8 cellular contexts compared by ENCODE assay signal in genomic region chr19:39403331-39404312, GRCh38. TPM values are rescaled to one million over a fixed set of nuclear protein-coding genes. Genes with fewer than 3 reads are reported as not detected.
A peak's percentile ranks its signal among the peaks of the same experiment; 100 is the strongest.
DNase-seq lines count a peak whose midpoint lies in the region; ATAC-seq, FAIRE-seq and TF ChIP-seq lines count a peak whose summit lies in the region.

No MANE protein-coding gene starts in this region.

- peak overlapping the region; percentile 63 for H3K4me3 Mint-ChIP-seq in astrocyte (ENCODE audit: unreplicated experiment)

- no peak for FAIRE-seq in astrocyte (lab: Jason Lieb, UNC)

- in situ Hi-C loops in ACHN (cut with HindIII; ENCODE audit: low pct_ligation_motif_present, low pct_unique_long_range_greater_than_20kb, low sequenced_read_pairs) = no loop called here

- H3K36me3 ChIP-seq in astrocyte (ENCODE audit: insufficient read depth, low read length) = peaks cover under 1% of the 10 kb centered on the region
- no peaks in the 10 kb centered on the region for H3K36me3 ChIP-seq in hepatocyte (replicated peaks; ENCODE audit: insufficient read depth, low read depth)
- peaks cover 0 to 2% of the 10 kb centered on the region in 2 donors for H3K36me3 ChIP-seq in aorta (ENCODE audit: control insufficient read depth in 1 of 2, insufficient read depth in 2 of 2, low read length in 1 of 2)

- peak overlapping the region; percentile 48 for H3K4me3 ChIP-seq in astrocyte (ENCODE audit: insufficient read depth, low read depth, low read length)
- H3K4me3 ChIP-seq in hepatocyte = peak overlapping the region; percentile 14
- peak overlapping the region; percentile 53 for H3K4me3 ChIP-seq in retinal pigment epithelial cell (ENCODE audit: low read length)
- H3K4me3 ChIP-seq in aorta (ENCODE audit: low read length in 2 of 2) = peak overlapping the region; percentile 32 to 55

- intact Hi-C loops in aorta (cut with DNase I) = loop anchor here (10.0 kb wide), 1 partner anchor 1149 kb away; the partner anchor contains the start of gene PPP1R14A (in 2 of the 2)

- peak; percentile 25 for ATAC-seq in GM18909 (IDR thresholded peaks at IDR 0.05; ENCODE audit: poor library complexity, unreplicated experiment)
- ATAC-seq in aorta (ENCODE audit: low FRiP score) = peak; percentile 84

- WGBS in hepatocyte (ENCODE audit: low lambda C conversion rate, missing lambda C conversion rate) = 5% methylated on average over 22 of the region's 43 CpGs
- 1% methylated on average over 40 to 43 of the region's 43 CpGs for WGBS in aorta, 2 donors

- H3K9ac ChIP-seq in astrocyte (ENCODE audit: low read length) = peak overlapping the region; percentile 96

- no peaks in the 10 kb centered on the region for H3K9me3 Mint-ChIP-seq in astrocyte (ENCODE audit: unreplicated experiment)

- H3K27ac ChIP-seq in astrocyte (ENCODE audit: low read depth, low read length) = peak overlapping the region; percentile 97
- H3K27ac ChIP-seq in hepatocyte = peak overlapping the region; percentile 100
- peak overlapping the region; percentile 97 for H3K27ac ChIP-seq in aorta (ENCODE audit: low read depth in 1 of 2, low read length in 2 of 2)

- H4K20me1 ChIP-seq in astrocyte (ENCODE audit: insufficient read depth, low read length) (peaks cover 18% of the 10 kb centered on the region), hepatocyte (ENCODE audit: insufficient read depth, poor library complexity, severe bottlenecking) (peaks cover 16% of the 10 kb centered on the region)

- H3K79me2 ChIP-seq in astrocyte (ENCODE audit: insufficient read depth, low read length) = peaks cover 19% of the 10 kb centered on the region
- H3K79me2 ChIP-seq in hepatocyte = peaks cover 35% of the 10 kb centered on the region

- H3K9me2 ChIP-seq in hepatocyte (replicated peaks; ENCODE audit: insufficient read depth) = no peaks in the 10 kb centered on the region

- H3K4me1 ChIP-seq in astrocyte (ENCODE audit: insufficient read depth, low read length) (peaks cover 47% of the 10 kb centered on the region), hepatocyte (ENCODE audit: insufficient read depth) (peaks cover 48% of the 10 kb centered on the region), aorta (ENCODE audit: control insufficient read depth in 1 of 2, insufficient read depth in 2 of 2, low read length in 2 of 2) (no peaks in the 10 kb centered on the region)

- H3K27me3 ChIP-seq in astrocyte (ENCODE audit: insufficient read depth, low read length) = no peaks in the 10 kb centered on the region
- H3K27me3 ChIP-seq in hepatocyte = no peaks in the 10 kb centered on the region
- peaks cover 0 to 2% of the 10 kb centered on the region in 2 donors for H3K27me3 ChIP-seq in aorta (ENCODE audit: control insufficient read depth in 1 of 2, insufficient read depth in 2 of 2, low read length in 1 of 2)

- H3K36me3 Mint-ChIP-seq in astrocyte (ENCODE audit: low read depth, unreplicated experiment) = peaks cover 2% of the 10 kb centered on the region

- peak overlapping the region; percentile 80 for H3K27ac Mint-ChIP-seq in astrocyte (ENCODE audit: unreplicated experiment)

- H2AFZ ChIP-seq in astrocyte (ENCODE audit: low read depth, low read length) (no peak overlapping the region), hepatocyte (no peak overlapping the region)

- H3K9me3 ChIP-seq in astrocyte (ENCODE audit: insufficient read depth, low read depth, low read length) (no peaks in the 10 kb centered on the region), hepatocyte (ENCODE audit: low read depth) (no peaks in the 10 kb centered on the region), aorta (ENCODE audit: control insufficient read depth, low read length) (no peaks in the 10 kb centered on the region)

- H3K4me2 ChIP-seq in astrocyte (ENCODE audit: low read length) = peak overlapping the region; percentile 94
- H3K4me2 ChIP-seq in hepatocyte = peak overlapping the region; percentile 87

- peak; percentile 93 for DNase-seq in ACHN
- peak; percentile 79 for DNase-seq in LoVo (ENCODE audit: low spot score)
- peak; percentile 98 for DNase-seq in T1000 (lab: John Stamatoyannopoulos, UW)
- DNase-seq in astrocyte (ENCODE audit: low read depth) = peak; percentile 95
- peak; percentile 99 for DNase-seq in hepatocyte (ENCODE audit: low spot score)
- peak; percentile 92 for DNase-seq in retinal pigment epithelial cell (ENCODE audit: low read depth)
- peak; percentile 99 to 100 for DNase-seq in aorta

- peaks cover 21% of the 10 kb centered on the region for H3K4me1 Mint-ChIP-seq in astrocyte (ENCODE audit: low read depth, unreplicated experiment)

- TF ChIP-seq CTCF in astrocyte (IDR thresholded peaks at IDR 0.05; ENCODE audit: insufficient read depth, low read depth, low read length) (no peak), hepatocyte (IDR thresholded peaks at IDR 0.05; ENCODE audit: poor library complexity) (no peak), retinal pigment epithelial cell (conservative IDR thresholded peaks at IDR 0.05; ENCODE audit: low read depth, low read length) (no peak)

- no peaks in the 10 kb centered on the region for H3K27me3 Mint-ChIP-seq in astrocyte (ENCODE audit: low read depth, unreplicated experiment)

RNA-seq across cellular contexts. Expression of gene ZFP36, which starts 3.0 kb away (rescaled TPM):
- 21.6 and 28.0 TPM in 2 replicates for total RNA-seq in astrocyte
- 72.9 and 95.8 TPM in 2 replicates for total RNA-seq in hepatocyte
- polyA plus RNA-seq in hepatocyte = 1,034 and 1,087 TPM in 2 replicates
- 100 to 1,000 TPM; 205 to 955 TPM for total RNA-seq in aorta
- 100 to 1,000 TPM; 124 to 360 TPM for polyA plus RNA-seq in aorta

RNA-seq across cellular contexts. Expression of gene PLEKHG2, which starts 8.8 kb away (rescaled TPM):
- total RNA-seq in astrocyte (101 and 102 TPM in 2 replicates), hepatocyte (17.7 and 25.3 TPM in 2 replicates), aorta (10 to 100 TPM; 86.4 to 98.1 TPM)
- polyA plus RNA-seq in hepatocyte (34.0 and 44.0 TPM in 2 replicates), aorta (10 to 100 TPM; 15.3 to 74.4 TPM)

RNA-seq across cellular contexts. Expression of gene MED29, which starts 12.4 kb away (rescaled TPM):
- total RNA-seq in astrocyte (27.0 and 29.9 TPM in 2 replicates), hepatocyte (18.9 and 21.4 TPM in 2 replicates), aorta (10 to 100 TPM; 28.9 to 35.1 TPM)
- polyA plus RNA-seq in hepatocyte (27.9 and 38.6 TPM in 2 replicates), aorta (10 to 100 TPM; 26.0 to 29.7 TPM)

RNA-seq across cellular contexts. Expression of gene PAF1, which starts 12.7 kb away (rescaled TPM):
- 42.0 and 43.2 TPM in 2 replicates for total RNA-seq in astrocyte
- 30.4 and 42.5 TPM in 2 replicates for total RNA-seq in hepatocyte
- polyA plus RNA-seq in hepatocyte = 53.5 and 54.4 TPM in 2 replicates
- total RNA-seq in aorta = 10 to 100 TPM; 33.9 to 34.5 TPM
- polyA plus RNA-seq in aorta = 10 to 100 TPM; 27.7 to 43.8 TPM

RNA-seq across cellular contexts. Expression of gene RPS16, which starts 32.1 kb away (rescaled TPM):
- total RNA-seq in astrocyte = 1,194 and 1,329 TPM in 2 replicates
- 63.8 and 115 TPM in 2 replicates for total RNA-seq in hepatocyte
- 409 and 411 TPM in 2 replicates for polyA plus RNA-seq in hepatocyte
- 1,000 to 10,000 TPM; 1,268 to 1,273 TPM for total RNA-seq in aorta
- polyA plus RNA-seq in aorta = 1,000 to 10,000 TPM; 3,270 to 4,459 TPM

Comparison
In these comparisons a context has a peak if more than half of its experiments do, and no peak if none do; other contexts are left out.
1. Peak in every context shown above with its lines: DNase-seq, ATAC-seq, H3K4me3 ChIP-seq and H3K27ac ChIP-seq.